ENCODE assay signal across 8 cellular contexts in genomic region chr11:62805991-62806441, GRCh38. TPM values are rescaled to one million over a fixed set of nuclear protein-coding genes. Genes with fewer than 3 reads are reported as not detected.
DNase-seq lines count a peak whose midpoint lies in the region; ATAC-seq and TF ChIP-seq lines count a peak whose summit lies in the region.

No MANE protein-coding gene starts in this region.

- no peak overlapping the region for H3K14ac ChIP-seq in trophoblast cell (ENCODE audit: low read length)

- H4K91ac ChIP-seq in trophoblast cell (ENCODE audit: low read depth, low read length) = peak overlapping the region; percentile 84

- H4K12ac ChIP-seq in trophoblast cell (ENCODE audit: low read depth, low read length) = no peak overlapping the region

- peak overlapping the region; percentile 78 for H2AFZ ChIP-seq in ACC112 (ENCODE audit: low read length, unreplicated experiment)
- H2AFZ ChIP-seq in HCT116 (ENCODE audit: low read depth, low read length, poor library complexity, severe bottlenecking) = no peak overlapping the region
- H2AFZ ChIP-seq in trophoblast cell (ENCODE audit: insufficient read depth, low read length, poor library complexity) = no peak overlapping the region

- H3K27ac ChIP-seq in ACC112 (ENCODE audit: low read depth, low read length) = peak overlapping the region; percentile 16; the same call in 1 of the 2 replicates
- peak overlapping the region; percentile 85; the same call in 1 of the 2 replicates for H3K27ac ChIP-seq in HCT116 (ENCODE audit: low read depth, low read length)
- H3K27ac ChIP-seq in trophoblast cell (ENCODE audit: low read depth, low read length) = peak overlapping the region; percentile 7

- H3K9me2 ChIP-seq in HCT116 (ENCODE audit: insufficient read depth) = no peaks in the 10 kb centered on the region

- no peak overlapping the region for H3K18ac ChIP-seq in trophoblast cell (ENCODE audit: low read length)

- H3K79me1 ChIP-seq in trophoblast cell (ENCODE audit: low read length) = peaks cover 8% of the 10 kb centered on the region

- H3K9me3 ChIP-seq in HCT116 (ENCODE audit: control insufficient read depth in 1 of 2, insufficient read depth in 1 of 2, low read depth in 1 of 2, low read length in 2 of 2) = no peaks in the 10 kb centered on the region
- H3K9me3 ChIP-seq in trophoblast cell (ENCODE audit: insufficient read depth, low read depth, low read length) = no peaks in the 10 kb centered on the region

- no peak for TF ChIP-seq POLR2A in HCT116 (IDR thresholded peaks at IDR 0.05; ENCODE audit: borderline replicate concordance, extremely low read depth, insufficient read depth, insufficient read length)
- no peak for TF ChIP-seq POLR2A in GM18505 (IDR thresholded peaks at IDR 0.05; ENCODE audit: borderline replicate concordance, extremely low read depth, insufficient read depth, insufficient read length)

- peaks cover 32% of the 10 kb centered on the region for H3K79me2 ChIP-seq in ACC112 (ENCODE audit: control insufficient read depth, insufficient read depth, low read length, unreplicated experiment)
- peaks cover 37% of the 10 kb centered on the region for H3K79me2 ChIP-seq in HCT116 (ENCODE audit: insufficient read depth, low read length)
- peaks cover 9% of the 10 kb centered on the region for H3K79me2 ChIP-seq in trophoblast cell (ENCODE audit: control insufficient read depth, insufficient read depth, low read length, poor library complexity)

- H2BK5ac ChIP-seq in trophoblast cell (ENCODE audit: low read depth, low read length, poor library complexity) = no peak overlapping the region

- POLR2A ChIA-PET in HCT116 (lab: Charles Lee) = interaction anchor here (0.6 to 2.2 kb wide), 11 partner anchors 9 to 214 kb away, joined by 3 to 26 read pairs (median 5); partner anchors contain the start of genes STX5, TEX54, TMEM179B and WDR74

- H3K9ac ChIP-seq in HCT116 (ENCODE audit: low read length) (peak overlapping the region; percentile 89), trophoblast cell (ENCODE audit: low read length) (no peak overlapping the region)

- no TSS peak for BruUV-seq in HCT116 (replicated peaks; lab: Mats Ljungman, UMichigan)

- no peak overlapping the region for H2AK5ac ChIP-seq in trophoblast cell (ENCODE audit: low read length)

- no peak overlapping the region for H2BK12ac ChIP-seq in trophoblast cell (ENCODE audit: low read length)

- H3K36me3 ChIP-seq in ACC112 (ENCODE audit: insufficient read depth, low read length) (peaks cover 21% of the 10 kb centered on the region), HCT116 (ENCODE audit: control insufficient read depth in 1 of 2, insufficient read depth in 2 of 2, low read length in 2 of 2) (peaks cover 18 to 20% of the 10 kb centered on the region in 2 experiments), trophoblast cell (ENCODE audit: control insufficient read depth in 1 of 2, insufficient read depth in 2 of 2, low read length in 2 of 2) (peaks cover 23 to 25% of the 10 kb centered on the region in 2 experiments)

- H3K4me1 ChIP-seq in ACC112 (ENCODE audit: control insufficient read depth, insufficient read depth, low read length, unreplicated experiment) (peaks cover 22% of the 10 kb centered on the region), HCT116 (ENCODE audit: control insufficient read depth in 1 of 2, insufficient read depth in 2 of 2, low read length in 2 of 2) (peaks cover 0 to 21% of the 10 kb centered on the region in 2 experiments; a peak in 3 of 4 replicates), trophoblast cell (ENCODE audit: control insufficient read depth in 1 of 2, insufficient read depth in 2 of 2, low read length in 2 of 2) (peaks cover 7 to 15% of the 10 kb centered on the region in 2 experiments)

- peak; percentile 6; the same call in 1 of the 2 replicates for ATAC-seq in HCT116
- ATAC-seq in GM18505 (IDR thresholded peaks at IDR 0.05; ENCODE audit: unreplicated experiment) = no peak
- ATAC-seq in HG02981 (IDR thresholded peaks at IDR 0.05; ENCODE audit: unreplicated experiment) = no peak

- H3K4ac ChIP-seq in trophoblast cell (ENCODE audit: low read depth, low read length) = no peak overlapping the region

- intact Hi-C loops in HCT116 (cut with micrococcal nuclease) = no loop called here

- CTCF ChIA-PET in HCT116 (lab: Charles Lee) = interaction anchor here (0.6 kb wide), 1 partner anchor 56 kb away, joined by 3 read pairs; no protein-coding TSS in a partner anchor

- no peak for TF ChIP-seq CTCF in HCT116 (IDR thresholded peaks at IDR 0.05 in 2 of 3, conservative IDR thresholded peaks at IDR 0.05 in 1 of 3; ENCODE audit: borderline replicate concordance in 1 of 3, insufficient read depth in 1 of 3, low read depth in 2 of 3, low read length in 2 of 3)
- TF ChIP-seq CTCF in fibroblast of the aortic adventitia (IDR thresholded peaks at IDR 0.05; ENCODE audit: insufficient read depth, low read length) = no peak

- H3K4me2 ChIP-seq in HCT116 (ENCODE audit: low read length) = peak overlapping the region; percentile 86
- peak overlapping the region; percentile 95 for H3K4me2 ChIP-seq in trophoblast cell (ENCODE audit: low read length)

- DNase-seq in HCT116 (ENCODE audit: low read depth, low spot score) (no peak), fibroblast of the aortic adventitia (ENCODE audit: low read depth) (no peak), trophoblast cell (no peak), NCI-H1930 (lab: John Stamatoyannopoulos, UW) (no peak)
- DNase-seq in activated CD4-positive, alpha-beta T cell treated with anti-CD3 and anti-CD28 coated beads, Interleukin-2, amount 50 U/mL, for 1 hour = peak; percentile 26

- no peak overlapping the region for H2BK120ac ChIP-seq in trophoblast cell (ENCODE audit: insufficient read depth, low read length, poor library complexity)

- no peaks in the 10 kb centered on the region for H4K20me1 ChIP-seq in HCT116 (ENCODE audit: insufficient read depth)

- TF ChIP-seq RAD21 in HCT116 (IDR thresholded peaks at IDR 0.05; ENCODE audit: low read depth) = no peak

- H4K8ac ChIP-seq in trophoblast cell (ENCODE audit: low read depth, low read length) = no peak overlapping the region

- RAD21 ChIA-PET in HCT116 (lab: Charles Lee; ENCODE audit: low non-redundant PET in 1 of 2, low total read pairs in 2 of 2, uncharacterized antibody in 2 of 2, unreplicated experiment in 2 of 2) = no interaction called here

- H3K23ac ChIP-seq in trophoblast cell (ENCODE audit: low read length) = no peak overlapping the region

- H3K27me3 ChIP-seq in ACC112 (ENCODE audit: insufficient read depth, low read length) (no peaks in the 10 kb centered on the region), HCT116 (ENCODE audit: insufficient read depth, low read length) (no peaks in the 10 kb centered on the region), trophoblast cell (ENCODE audit: insufficient read depth, low read length) (no peaks in the 10 kb centered on the region)

- H3K4me3 ChIP-seq in ACC112 (ENCODE audit: low read depth, low read length) = peak overlapping the region; percentile 99
- H3K4me3 ChIP-seq in HCT116 (replicated peaks in 1 of 2; ENCODE audit: low read depth in 1 of 2, low read length in 2 of 2) = peak overlapping the region; percentile 68 to 79
- peak overlapping the region; percentile 97 for H3K4me3 ChIP-seq in fibroblast of the aortic adventitia (ENCODE audit: low read depth, low read length)
- H3K4me3 ChIP-seq in trophoblast cell (ENCODE audit: low read depth, low read length) = no peak overlapping the region

- no CpG with 5 or more reads among the region's 11 CpGs for WGBS in trophoblast cell (ENCODE audit: extremely low coverage, insufficient coverage, insufficient read length)

TF ChIP-seq in HCT116, 20 proteins besides CTCF, POLR2A, EP300 and RAD21:
- TF ChIP-seq EZH2 (IDR thresholded peaks at IDR 0.05) (no peak), ELF1 (IDR thresholded peaks at IDR 0.05; ENCODE audit: borderline replicate concordance, low read depth) (no peak), JUND (IDR thresholded peaks at IDR 0.05) (no peak), CBX3 (IDR thresholded peaks at IDR 0.05; ENCODE audit: low read depth) (no peak), SIN3A (IDR thresholded peaks at IDR 0.05; ENCODE audit: low read depth) (no peak)

RNA-seq across cellular contexts. Expression of gene NXF1, which starts 0.8 kb away (rescaled TPM):
- total RNA-seq in HCT116 (2021; ENCODE audit: unreplicated experiment) (55.5 TPM), fibroblast of the aortic adventitia (ENCODE audit: low replicate concordance) (27.8 and 77.6 TPM in 2 replicates)
- 49.2 and 53.3 TPM in 2 replicates for polyA plus RNA-seq in HCT116 (2012)
- 65.8 and 70.4 TPM in 2 replicates for polyA plus RNA-seq in trophoblast cell (2013)

RNA-seq across cellular contexts. Expression of gene TMEM223, which starts 14.2 kb away (rescaled TPM):
- total RNA-seq in HCT116 (2021; ENCODE audit: unreplicated experiment) (18.4 TPM), fibroblast of the aortic adventitia (ENCODE audit: low replicate concordance) (4.5 and 14.7 TPM in 2 replicates)
- 11.3 and 14.4 TPM in 2 replicates for polyA plus RNA-seq in HCT116 (2012)
- 28.3 and 29.0 TPM in 2 replicates for polyA plus RNA-seq in trophoblast cell (2013)

RNA-seq across cellular contexts. Expression of gene TMEM179B, which starts 18.8 kb away (rescaled TPM):
- 51.6 TPM for total RNA-seq in HCT116 (2021; ENCODE audit: unreplicated experiment)
- 74.2 and 78.3 TPM in 2 replicates for polyA plus RNA-seq in HCT116 (2012)
- total RNA-seq in fibroblast of the aortic adventitia (ENCODE audit: low replicate concordance) = 39.4 and 54.7 TPM in 2 replicates
- polyA plus RNA-seq in trophoblast cell (2013) = 75.0 and 77.2 TPM in 2 replicates

RNA-seq across cellular contexts. Expression of gene STX5, which starts 25.8 kb away (rescaled TPM):
- 29.5 TPM for total RNA-seq in HCT116 (2021; ENCODE audit: unreplicated experiment)
- polyA plus RNA-seq in HCT116 (2012) = 38.0 and 43.6 TPM in 2 replicates
- 20.4 and 42.8 TPM in 2 replicates for total RNA-seq in fibroblast of the aortic adventitia (ENCODE audit: low replicate concordance)
- polyA plus RNA-seq in trophoblast cell (2013) = 70.9 and 72.0 TPM in 2 replicates

RNA-seq across cellular contexts. Expression of gene TEX54, which starts 26.6 kb away (rescaled TPM):
- total RNA-seq in HCT116 (2021; ENCODE audit: unreplicated experiment) (not detected), fibroblast of the aortic adventitia (ENCODE audit: low replicate concordance) (0.54 TPM in 1 of 2 replicates, not detected in the other)
- polyA plus RNA-seq in HCT116 (2012) = 0.22 and 0.64 TPM in 2 replicates
- not detected in 2 replicates for polyA plus RNA-seq in trophoblast cell (2013)

Comparison
In these comparisons a context has a peak if more than half of its experiments do, and no peak if none do; other contexts are left out.
1. H3K27ac ChIP-seq: peak in every context shown above with its lines; median percentile 85 in HCT116; 16 in ACC112; 7 in trophoblast cell.